In the genomic region with DNA sequence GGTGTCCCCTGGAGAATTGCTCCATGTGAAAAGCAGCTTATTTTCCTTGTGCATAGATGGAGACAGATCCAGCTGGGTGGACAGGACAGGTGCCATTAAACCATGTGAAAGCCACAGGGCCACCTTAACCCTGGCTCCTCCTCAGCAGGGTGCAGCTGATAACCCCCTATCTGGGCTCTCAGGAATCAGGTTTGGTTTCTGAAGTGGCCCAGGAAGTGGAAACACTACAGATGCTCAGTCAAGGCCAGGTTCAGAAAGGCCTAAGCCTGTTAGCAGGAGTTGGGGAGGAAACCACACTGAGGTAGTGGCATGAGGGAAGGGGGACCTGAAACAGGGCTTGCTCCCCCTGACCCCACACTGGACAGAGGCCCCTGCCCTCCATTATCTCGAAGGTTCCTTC, we compare ENCODE assay signal across 28 cellular contexts.
"Had no signal": no experiment of that assay in that cellular context is flagged by ENCODE, and none has a peak within 500 bp of the region (broad histone marks: within the 10 kb centered on the region; RNA-seq: fewer than 3 reads in every experiment).

No MANE protein-coding gene starts in this region.

- H3K36me3 ChIP-seq: esophagus muscularis mucosa, left lung, neural progenitor cell, sigmoid colon, thoracic aorta, vagina had no signal

- ATAC-seq: activated naive CD4-positive, alpha-beta T cell treated with anti-CD3 and anti-CD28 coated beads, Interleukin-2, amount 50 U/mL, for 72 hours; left lung; naive thymus-derived CD8-positive, alpha-beta T cell had no signal

- H3K9me3 Mint-ChIP-seq: activated naive CD4-positive, alpha-beta T cell treated with anti-CD3 and anti-CD28 coated beads, Interleukin-2, amount 50 U/mL, for 72 hours; central memory CD8-positive, alpha-beta T cell; naive thymus-derived CD8-positive, alpha-beta T cell; neural progenitor cell; type B pancreatic cell had no signal

- DNase-seq: activated CD4-positive, alpha-beta T cell treated with anti-CD3 and anti-CD28 coated beads for 1 hour; activated CD4-positive, alpha-beta T cell treated with anti-CD3 and anti-CD28 coated beads, Interleukin-2, amount 50 U/mL, for 1 hour; activated effector memory CD4-positive, alpha-beta T cell treated with anti-CD3 and anti-CD28 coated beads, Interleukin-2, amount 50 U/mL, for 16 hours; activated T-cell treated with anti-CD3 and anti-CD28 coated beads for 4 hours; effector memory CD4-positive, alpha-beta T cell; hippocampal formation; kidney glomerular epithelial cell; left lung; naive thymus-derived CD8-positive, alpha-beta T cell; sigmoid colon; stimulated activated CD4-positive, alpha-beta T cell treated with anti-CD3 and anti-CD28 coated beads, Interleukin-15, amount 100 ng/mL, for 24 hours; stimulated activated CD4-positive, alpha-beta T cell treated with anti-CD3 and anti-CD28 coated beads, Interleukin-2, amount 100 ng/mL, for 48 hours; stimulated activated naive CD4-positive, alpha-beta T cell treated with Interleukin-2 at 50 U/mL for 16 hours; T-helper 9 cell had no signal

- H3K4me1 ChIP-seq: esophagus muscularis mucosa, left lung, neural progenitor cell, sigmoid colon, vagina had no signal

- H3K9me3 ChIP-seq: esophagus muscularis mucosa, left lung, sigmoid colon, thoracic aorta, vagina had no signal

- H3K4me3 ChIP-seq: esophagus muscularis mucosa, left lung, lung, neural progenitor cell, sigmoid colon, smooth muscle cell, thoracic aorta, vagina had no signal

- H3K27me3 ChIP-seq: left lung, neural progenitor cell, sigmoid colon, vagina had no signal

- H3K27me3 Mint-ChIP-seq: central memory CD8-positive, alpha-beta T cell; type B pancreatic cell had no signal

- H3K27ac Mint-ChIP-seq: activated naive CD4-positive, alpha-beta T cell treated with anti-CD3 and anti-CD28 coated beads, Interleukin-2, amount 50 U/mL, for 72 hours; mesothelial cell of epicardium; neural progenitor cell; type B pancreatic cell had no signal

- H3K4me3 Mint-ChIP-seq: central memory CD8-positive, alpha-beta T cell; mesothelial cell of epicardium; naive thymus-derived CD8-positive, alpha-beta T cell; neural progenitor cell; type B pancreatic cell had no signal

- H3K36me3 Mint-ChIP-seq: activated naive CD4-positive, alpha-beta T cell treated with anti-CD3 and anti-CD28 coated beads, Interleukin-2, amount 50 U/mL, for 72 hours; mesothelial cell of epicardium; naive thymus-derived CD8-positive, alpha-beta T cell; neural progenitor cell; type B pancreatic cell had no signal

- FAIRE-seq: astrocyte, colon, endothelial cell of umbilical vein, frontal cortex had no signal

- H3K27ac ChIP-seq: esophagus muscularis mucosa, left lung, neural progenitor cell, sigmoid colon, thoracic aorta, vagina had no signal
